Comparison of ENCODE assay signal across 8 cellular contexts in genomic region chr2:182716665-182716990, GRCh38. TPM values are rescaled to one million over a fixed set of nuclear protein-coding genes. Genes with fewer than 3 reads are reported as not detected.
DNase-seq lines count a peak whose midpoint lies in the region; TF ChIP-seq lines count a peak whose summit lies in the region.

No MANE protein-coding gene starts in this region.

- H3K27me3 ChIP-seq in iPS-20b (ENCODE audit: insufficient read depth, low read length) = no peaks in the 10 kb centered on the region
- no peaks in the 10 kb centered on the region for H3K27me3 ChIP-seq in testis

- H3K36me3 ChIP-seq in HEK293 (ENCODE audit: control insufficient read depth in 2 of 2, insufficient read depth in 1 of 2, low read length in 2 of 2) = peaks cover 10 to 28% of the 10 kb centered on the region in 2 experiments
- H3K36me3 ChIP-seq in iPS-20b (ENCODE audit: insufficient read depth, low read depth, low read length) = peaks cover 33% of the 10 kb centered on the region
- H3K36me3 ChIP-seq in testis (ENCODE audit: low read depth, missing control alignments) = no peaks in the 10 kb centered on the region

- POLR2A ChIA-PET in HEK293 (lab: Yijun Ruan, JAX) (interaction anchor here (0.7 to 0.9 kb wide), 2 partner anchors 43 to 50 kb away, joined by 3 read pairs; no protein-coding TSS in a partner anchor), GM10248 (lab: Yijun Ruan, JAX) (no interaction called here)

- DNase-seq in COR-L47 (lab: John Stamatoyannopoulos, UW) (peak; percentile 35), SW480 (ENCODE audit: low spot score) (peak; percentile 59), testis (no peak), midbrain (lab: John Stamatoyannopoulos, UW) (no peak), GM10248 (ENCODE audit: extremely low spot score) (no peak), NCI-H1092 treated with DMSO at 0.1 percent for 48 hours (lab: John Stamatoyannopoulos, UW) (no peak)

- CTCF ChIA-PET in HEK293 (lab: Yijun Ruan, JAX) = interaction anchor here (0.6 to 1.2 kb wide), 3 partner anchors 34 to 106 kb away, joined by 3 to 4 read pairs (median 3); no protein-coding TSS in a partner anchor
- CTCF ChIA-PET in GM10248 (lab: Yijun Ruan, JAX) = interaction anchor here (0.8 to 1.7 kb wide), 3 partner anchors 50 to 263 kb away, joined by 3 to 4 read pairs (median 3); no protein-coding TSS in a partner anchor

- no peak for TF ChIP-seq POLR2A in testis (IDR thresholded peaks at IDR 0.05)

- intact Hi-C loops in testis (cut with DNase I; ENCODE audit: low total_unique reads) = no loop called here

- 1 to 2% methylated on average over 12 of the region's 12 CpGs for WGBS in testis, 2 donors

- H3K9me3 ChIP-seq in HEK293 (ENCODE audit: control insufficient read depth, insufficient read depth, low read depth, low read length) (no peaks in the 10 kb centered on the region), iPS-20b (ENCODE audit: insufficient read depth, low read depth, low read length) (no peaks in the 10 kb centered on the region), testis (no peaks in the 10 kb centered on the region)

- H3K4me3 ChIP-seq in HEK293 (ENCODE audit: low read depth, low read length) (peak overlapping the region; percentile 99), iPS-20b (ENCODE audit: low read length) (peak overlapping the region; percentile 93), testis (peak overlapping the region; percentile 94 to 95)

- TF ChIP-seq CTCF in HEK293 (tag by site-specific recombination; IDR thresholded peaks at IDR 0.05) (no peak), testis (IDR thresholded peaks at IDR 0.05) (no peak), GM10248 (IDR thresholded peaks at IDR 0.05; ENCODE audit: control extremely low read depth, extremely low read depth, low read depth, missing control alignments) (no peak)

- H3K9ac ChIP-seq in iPS-20b (ENCODE audit: low read depth, low read length) = peak overlapping the region; percentile 91

- H3K4me1 ChIP-seq in HEK293 (ENCODE audit: control insufficient read depth, insufficient read depth, low read length) = no peaks in the 10 kb centered on the region
- peaks cover 13% of the 10 kb centered on the region; the same call in 1 of the 2 replicates for H3K4me1 ChIP-seq in iPS-20b (ENCODE audit: insufficient read depth, low read length)
- H3K4me1 ChIP-seq in testis = peaks cover 5% of the 10 kb centered on the region

- H3K27ac ChIP-seq in HEK293 (ENCODE audit: extremely low read depth, low read depth, low read length) = peak overlapping the region; percentile 80
- H3K27ac ChIP-seq in iPS-20b (ENCODE audit: low read length) = peak overlapping the region; percentile 98
- peak overlapping the region; percentile 88 to 89 for H3K27ac ChIP-seq in testis

TF ChIP-seq in HEK293, 187 proteins besides CTCF, POLR2A, EP300 and RAD21 (continues in another document):
- TF ChIP-seq ZNF302 (tag by site-specific recombination; IDR thresholded peaks at IDR 0.05; ENCODE audit: low read depth) (no peak), ZNF791 (tag by site-specific recombination; IDR thresholded peaks at IDR 0.05) (no peak), ZNF335 (tag by site-specific recombination; conservative IDR thresholded peaks at IDR 0.05) (peak; percentile 81), PRDM1 (tag by site-specific recombination; IDR thresholded peaks at IDR 0.05) (peak; percentile 84; the same call in 1 of the 2 replicates), ZNF416 (tag by site-specific recombination; IDR thresholded peaks at IDR 0.05) (no peak), ZNF266 (tag by site-specific recombination; IDR thresholded peaks at IDR 0.05; ENCODE audit: low read depth) (no peak), KLF1 (tag by site-specific recombination; IDR thresholded peaks at IDR 0.05) (peak; percentile 5; the same call in 1 of the 2 replicates), GLI4 (tag by site-specific recombination; IDR thresholded peaks at IDR 0.05) (no peak), ZBTB20 (tag by site-specific recombination; IDR thresholded peaks at IDR 0.05) (peak; percentile 63; the same call in 1 of the 2 replicates), OSR2 (tag by site-specific recombination; IDR thresholded peaks at IDR 0.05) (no peak), ZNF785 (tag by site-specific recombination; IDR thresholded peaks at IDR 0.05) (no peak), ZNF221 (tag by site-specific recombination; IDR thresholded peaks at IDR 0.05; ENCODE audit: borderline replicate concordance) (no peak), ZNF311 (tag by site-specific recombination; IDR thresholded peaks at IDR 0.05; ENCODE audit: borderline replicate concordance) (no peak), KLF9 (tag by site-specific recombination; IDR thresholded peaks at IDR 0.05; ENCODE audit: low read depth) (peak; percentile 56; the same call in 1 of the 2 replicates), ZNF561 (tag by site-specific recombination; IDR thresholded peaks at IDR 0.05; ENCODE audit: borderline replicate concordance) (no peak), ZNF768 (tag by site-specific recombination; IDR thresholded peaks at IDR 0.05) (no peak), PBX3 (CRISPR knock-in tag; IDR thresholded peaks at IDR 0.05) (no peak)
- TF ChIP-seq, protein P1, sequence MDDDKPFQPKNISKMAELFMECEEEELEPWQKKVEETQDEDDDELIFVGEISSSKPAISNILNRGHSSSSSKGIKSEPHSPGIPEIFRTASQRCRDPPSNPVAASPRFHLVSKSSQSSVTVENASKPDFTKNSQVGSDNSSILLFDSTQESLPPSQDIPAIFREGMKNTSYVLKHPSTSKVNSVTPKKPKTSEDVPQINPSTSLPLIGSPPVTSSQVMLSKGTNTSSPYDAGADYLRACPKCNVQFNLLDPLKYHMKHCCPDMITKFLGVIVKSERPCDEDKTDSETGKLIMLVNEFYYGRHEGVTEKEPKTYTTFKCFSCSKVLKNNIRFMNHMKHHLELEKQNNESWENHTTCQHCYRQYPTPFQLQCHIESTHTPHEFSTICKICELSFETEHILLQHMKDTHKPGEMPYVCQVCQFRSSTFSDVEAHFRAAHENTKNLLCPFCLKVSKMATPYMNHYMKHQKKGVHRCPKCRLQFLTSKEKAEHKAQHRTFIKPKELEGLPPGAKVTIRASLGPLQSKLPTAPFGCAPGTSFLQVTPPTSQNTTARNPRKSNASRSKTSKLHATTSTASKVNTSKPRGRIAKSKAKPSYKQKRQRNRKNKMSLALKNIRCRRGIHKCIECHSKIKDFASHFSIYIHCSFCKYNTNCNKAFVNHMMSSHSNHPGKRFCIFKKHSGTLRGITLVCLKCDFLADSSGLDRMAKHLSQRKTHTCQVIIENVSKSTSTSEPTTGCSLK (tag by site-specific recombination; IDR thresholded peaks at IDR 0.05) = no peak
- TF ChIP-seq, protein P2, sequence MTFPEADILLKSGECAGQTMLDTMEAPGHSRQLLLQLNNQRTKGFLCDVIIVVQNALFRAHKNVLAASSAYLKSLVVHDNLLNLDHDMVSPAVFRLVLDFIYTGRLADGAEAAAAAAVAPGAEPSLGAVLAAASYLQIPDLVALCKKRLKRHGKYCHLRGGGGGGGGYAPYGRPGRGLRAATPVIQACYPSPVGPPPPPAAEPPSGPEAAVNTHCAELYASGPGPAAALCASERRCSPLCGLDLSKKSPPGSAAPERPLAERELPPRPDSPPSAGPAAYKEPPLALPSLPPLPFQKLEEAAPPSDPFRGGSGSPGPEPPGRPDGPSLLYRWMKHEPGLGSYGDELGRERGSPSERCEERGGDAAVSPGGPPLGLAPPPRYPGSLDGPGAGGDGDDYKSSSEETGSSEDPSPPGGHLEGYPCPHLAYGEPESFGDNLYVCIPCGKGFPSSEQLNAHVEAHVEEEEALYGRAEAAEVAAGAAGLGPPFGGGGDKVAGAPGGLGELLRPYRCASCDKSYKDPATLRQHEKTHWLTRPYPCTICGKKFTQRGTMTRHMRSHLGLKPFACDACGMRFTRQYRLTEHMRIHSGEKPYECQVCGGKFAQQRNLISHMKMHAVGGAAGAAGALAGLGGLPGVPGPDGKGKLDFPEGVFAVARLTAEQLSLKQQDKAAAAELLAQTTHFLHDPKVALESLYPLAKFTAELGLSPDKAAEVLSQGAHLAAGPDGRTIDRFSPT (tag by site-specific recombination; IDR thresholded peaks at IDR 0.05) = no peak
- TF ChIP-seq, protein P3, sequence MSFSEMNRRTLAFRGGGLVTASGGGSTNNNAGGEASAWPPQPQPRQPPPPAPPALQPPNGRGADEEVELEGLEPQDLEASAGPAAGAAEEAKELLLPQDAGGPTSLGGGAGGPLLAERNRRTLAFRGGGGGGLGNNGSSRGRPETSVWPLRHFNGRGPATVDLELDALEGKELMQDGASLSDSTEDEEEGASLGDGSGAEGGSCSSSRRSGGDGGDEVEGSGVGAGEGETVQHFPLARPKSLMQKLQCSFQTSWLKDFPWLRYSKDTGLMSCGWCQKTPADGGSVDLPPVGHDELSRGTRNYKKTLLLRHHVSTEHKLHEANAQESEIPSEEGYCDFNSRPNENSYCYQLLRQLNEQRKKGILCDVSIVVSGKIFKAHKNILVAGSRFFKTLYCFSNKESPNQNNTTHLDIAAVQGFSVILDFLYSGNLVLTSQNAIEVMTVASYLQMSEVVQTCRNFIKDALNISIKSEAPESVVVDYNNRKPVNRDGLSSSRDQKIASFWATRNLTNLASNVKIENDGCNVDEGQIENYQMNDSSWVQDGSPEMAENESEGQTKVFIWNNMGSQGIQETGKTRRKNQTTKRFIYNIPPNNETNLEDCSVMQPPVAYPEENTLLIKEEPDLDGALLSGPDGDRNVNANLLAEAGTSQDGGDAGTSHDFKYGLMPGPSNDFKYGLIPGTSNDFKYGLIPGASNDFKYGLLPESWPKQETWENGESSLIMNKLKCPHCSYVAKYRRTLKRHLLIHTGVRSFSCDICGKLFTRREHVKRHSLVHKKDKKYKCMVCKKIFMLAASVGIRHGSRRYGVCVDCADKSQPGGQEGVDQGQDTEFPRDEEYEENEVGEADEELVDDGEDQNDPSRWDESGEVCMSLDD (tag by site-specific recombination; IDR thresholded peaks at IDR 0.05) = no peak

RNA-seq across cellular contexts. Expression of gene DNAJC10, which starts 0.6 kb away (rescaled TPM):
- 10 to 100 TPM; 51.0 to 81.4 TPM for total RNA-seq in testis
- 91.3 TPM for polyA plus RNA-seq in testis (ENCODE audit: insufficient read depth, low read depth, low replicate concordance)

Comparison
In these comparisons a context has a peak if more than half of its experiments do, and no peak if none do; other contexts are left out.
1. DNase-seq: peak in COR-L47 (single experiment) and SW480 (single experiment); none in testis (single experiment), midbrain (single experiment), GM10248 (single experiment) and NCI-H1092 treated with DMSO at 0.1 percent for 48 hours (single experiment).
2. Peak in every context shown above with its lines, with median percentiles within 50 percentile points of each other: H3K27ac ChIP-seq and H3K4me3 ChIP-seq.